In genomic region chr7:4774007-4774406, GRCh38 we compare ENCODE assay signal across 1 cellular context.
TF ChIP-seq lines count a peak whose summit lies in the region.

No MANE protein-coding gene starts in this region.

TF ChIP-seq in HepG2, 621 proteins besides CTCF, POLR2A, EP300 and RAD21:
- TF ChIP-seq FOXK2 (IDR thresholded peaks at IDR 0.05) (no peak), ZFP36L2 (CRISPR knock-in tag; IDR thresholded peaks at IDR 0.05) (no peak), ZNF850 (CRISPR knock-in tag; conservative IDR thresholded peaks at IDR 0.05) (no peak), MLXIP (CRISPR knock-in tag; IDR thresholded peaks at IDR 0.05; ENCODE audit: borderline replicate concordance) (no peak), PAX8 (CRISPR knock-in tag; IDR thresholded peaks at IDR 0.05; ENCODE audit: borderline replicate concordance) (no peak), NONO (IDR thresholded peaks at IDR 0.05) (no peak), NONO (CRISPR knock-in tag; conservative IDR thresholded peaks at IDR 0.05) (0 out of 2 replicates have a peak, but pooled peaks have one; percentile 27)
